Comparison of ENCODE assay signal across 1 cellular context in genomic region chr9:131402073-131402472, GRCh38.
TF ChIP-seq lines count a peak whose summit lies in the region.

No MANE protein-coding gene starts in this region.

TF ChIP-seq in GM23338, 12 proteins besides CTCF, POLR2A, EP300 and RAD21 (continued from another document):
- TF ChIP-seq REST (IDR thresholded peaks at IDR 0.05; ENCODE audit: unreplicated experiment) (no peak), ZNF331 (CRISPR knock-in tag; IDR thresholded peaks at IDR 0.05; ENCODE audit: low read depth) (no peak), ZNF114 (CRISPR knock-in tag; IDR thresholded peaks at IDR 0.05) (no peak), NANOG (IDR thresholded peaks at IDR 0.05; ENCODE audit: borderline replicate concordance) (no peak), EZH2 (IDR thresholded peaks at IDR 0.05; ENCODE audit: low read depth, unreplicated experiment) (no peak), POLR2AphosphoS5 (IDR thresholded peaks at IDR 0.05; ENCODE audit: low read depth) (no peak)
